2 cellular contexts compared by ENCODE assay signal in genomic region chr5:77832938-77833337, GRCh38.
TF ChIP-seq lines count a peak whose summit lies in the region.

No MANE protein-coding gene starts in this region.

TF ChIP-seq in GM23338, 12 proteins besides CTCF, POLR2A, EP300 and RAD21 (continued from another document):
- TF ChIP-seq REST (IDR thresholded peaks at IDR 0.05; ENCODE audit: unreplicated experiment) (no peak), JUNB (IDR thresholded peaks at IDR 0.05; ENCODE audit: unreplicated experiment) (no peak), EZH2phosphoT487 (IDR thresholded peaks at IDR 0.05; ENCODE audit: unreplicated experiment) (no peak), ETS1 (IDR thresholded peaks at IDR 0.05) (no peak)
- TF ChIP-seq, protein P1, sequence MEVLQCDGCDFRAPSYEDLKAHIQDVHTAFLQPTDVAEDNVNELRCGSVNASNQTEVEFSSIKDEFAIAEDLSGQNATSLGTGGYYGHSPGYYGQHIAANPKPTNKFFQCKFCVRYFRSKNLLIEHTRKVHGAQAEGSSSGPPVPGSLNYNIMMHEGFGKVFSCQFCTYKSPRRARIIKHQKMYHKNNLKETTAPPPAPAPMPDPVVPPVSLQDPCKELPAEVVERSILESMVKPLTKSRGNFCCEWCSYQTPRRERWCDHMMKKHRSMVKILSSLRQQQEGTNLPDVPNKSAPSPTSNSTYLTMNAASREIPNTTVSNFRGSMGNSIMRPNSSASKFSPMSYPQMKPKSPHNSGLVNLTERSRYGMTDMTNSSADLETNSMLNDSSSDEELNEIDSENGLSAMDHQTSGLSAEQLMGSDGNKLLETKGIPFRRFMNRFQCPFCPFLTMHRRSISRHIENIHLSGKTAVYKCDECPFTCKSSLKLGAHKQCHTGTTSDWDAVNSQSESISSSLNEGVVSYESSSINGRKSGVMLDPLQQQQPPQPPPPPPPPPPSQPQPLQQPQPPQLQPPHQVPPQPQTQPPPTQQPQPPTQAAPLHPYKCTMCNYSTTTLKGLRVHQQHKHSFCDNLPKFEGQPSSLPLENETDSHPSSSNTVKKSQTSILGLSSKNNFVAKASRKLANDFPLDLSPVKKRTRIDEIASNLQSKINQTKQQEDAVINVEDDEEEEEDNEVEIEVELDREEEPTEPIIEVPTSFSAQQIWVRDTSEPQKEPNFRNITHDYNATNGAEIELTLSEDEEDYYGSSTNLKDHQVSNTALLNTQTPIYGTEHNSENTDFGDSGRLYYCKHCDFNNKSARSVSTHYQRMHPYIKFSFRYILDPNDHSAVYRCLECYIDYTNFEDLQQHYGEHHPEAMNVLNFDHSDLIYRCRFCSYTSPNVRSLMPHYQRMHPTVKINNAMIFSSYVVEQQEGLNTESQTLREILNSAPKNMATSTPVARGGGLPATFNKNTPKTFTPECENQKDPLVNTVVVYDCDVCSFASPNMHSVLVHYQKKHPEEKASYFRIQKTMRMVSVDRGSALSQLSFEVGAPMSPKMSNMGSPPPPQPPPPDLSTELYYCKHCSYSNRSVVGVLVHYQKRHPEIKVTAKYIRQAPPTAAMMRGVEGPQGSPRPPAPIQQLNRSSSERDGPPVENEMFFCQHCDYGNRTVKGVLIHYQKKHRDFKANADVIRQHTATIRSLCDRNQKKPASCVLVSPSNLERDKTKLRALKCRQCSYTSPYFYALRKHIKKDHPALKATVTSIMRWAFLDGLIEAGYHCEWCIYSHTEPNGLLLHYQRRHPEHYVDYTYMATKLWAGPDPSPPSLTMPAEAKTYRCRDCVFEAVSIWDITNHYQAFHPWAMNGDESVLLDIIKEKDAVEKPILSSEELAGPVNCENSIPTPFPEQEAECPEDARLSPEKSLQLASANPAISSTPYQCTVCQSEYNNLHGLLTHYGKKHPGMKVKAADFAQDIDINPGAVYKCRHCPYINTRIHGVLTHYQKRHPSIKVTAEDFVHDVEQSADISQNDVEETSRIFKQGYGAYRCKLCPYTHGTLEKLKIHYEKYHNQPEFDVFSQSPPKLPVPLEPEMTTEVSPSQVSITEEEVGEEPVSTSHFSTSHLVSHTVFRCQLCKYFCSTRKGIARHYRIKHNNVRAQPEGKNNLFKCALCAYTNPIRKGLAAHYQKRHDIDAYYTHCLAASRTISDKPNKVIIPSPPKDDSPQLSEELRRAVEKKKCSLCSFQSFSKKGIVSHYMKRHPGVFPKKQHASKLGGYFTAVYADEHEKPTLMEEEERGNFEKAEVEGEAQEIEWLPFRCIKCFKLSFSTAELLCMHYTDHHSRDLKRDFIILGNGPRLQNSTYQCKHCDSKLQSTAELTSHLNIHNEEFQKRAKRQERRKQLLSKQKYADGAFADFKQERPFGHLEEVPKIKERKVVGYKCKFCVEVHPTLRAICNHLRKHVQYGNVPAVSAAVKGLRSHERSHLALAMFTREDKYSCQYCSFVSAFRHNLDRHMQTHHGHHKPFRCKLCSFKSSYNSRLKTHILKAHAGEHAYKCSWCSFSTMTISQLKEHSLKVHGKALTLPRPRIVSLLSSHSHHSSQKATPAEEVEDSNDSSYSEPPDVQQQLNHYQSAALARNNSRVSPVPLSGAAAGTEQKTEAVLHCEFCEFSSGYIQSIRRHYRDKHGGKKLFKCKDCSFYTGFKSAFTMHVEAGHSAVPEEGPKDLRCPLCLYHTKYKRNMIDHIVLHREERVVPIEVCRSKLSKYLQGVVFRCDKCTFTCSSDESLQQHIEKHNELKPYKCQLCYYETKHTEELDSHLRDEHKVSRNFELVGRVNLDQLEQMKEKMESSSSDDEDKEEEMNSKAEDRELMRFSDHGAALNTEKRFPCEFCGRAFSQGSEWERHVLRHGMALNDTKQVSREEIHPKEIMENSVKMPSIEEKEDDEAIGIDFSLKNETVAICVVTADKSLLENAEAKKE (CRISPR knock-in tag; IDR thresholded peaks at IDR 0.05) = no peak

TF ChIP-seq in WTC11, 78 proteins besides CTCF, POLR2A, EP300 and RAD21 (continued from another document):
- TF ChIP-seq, protein P2, sequence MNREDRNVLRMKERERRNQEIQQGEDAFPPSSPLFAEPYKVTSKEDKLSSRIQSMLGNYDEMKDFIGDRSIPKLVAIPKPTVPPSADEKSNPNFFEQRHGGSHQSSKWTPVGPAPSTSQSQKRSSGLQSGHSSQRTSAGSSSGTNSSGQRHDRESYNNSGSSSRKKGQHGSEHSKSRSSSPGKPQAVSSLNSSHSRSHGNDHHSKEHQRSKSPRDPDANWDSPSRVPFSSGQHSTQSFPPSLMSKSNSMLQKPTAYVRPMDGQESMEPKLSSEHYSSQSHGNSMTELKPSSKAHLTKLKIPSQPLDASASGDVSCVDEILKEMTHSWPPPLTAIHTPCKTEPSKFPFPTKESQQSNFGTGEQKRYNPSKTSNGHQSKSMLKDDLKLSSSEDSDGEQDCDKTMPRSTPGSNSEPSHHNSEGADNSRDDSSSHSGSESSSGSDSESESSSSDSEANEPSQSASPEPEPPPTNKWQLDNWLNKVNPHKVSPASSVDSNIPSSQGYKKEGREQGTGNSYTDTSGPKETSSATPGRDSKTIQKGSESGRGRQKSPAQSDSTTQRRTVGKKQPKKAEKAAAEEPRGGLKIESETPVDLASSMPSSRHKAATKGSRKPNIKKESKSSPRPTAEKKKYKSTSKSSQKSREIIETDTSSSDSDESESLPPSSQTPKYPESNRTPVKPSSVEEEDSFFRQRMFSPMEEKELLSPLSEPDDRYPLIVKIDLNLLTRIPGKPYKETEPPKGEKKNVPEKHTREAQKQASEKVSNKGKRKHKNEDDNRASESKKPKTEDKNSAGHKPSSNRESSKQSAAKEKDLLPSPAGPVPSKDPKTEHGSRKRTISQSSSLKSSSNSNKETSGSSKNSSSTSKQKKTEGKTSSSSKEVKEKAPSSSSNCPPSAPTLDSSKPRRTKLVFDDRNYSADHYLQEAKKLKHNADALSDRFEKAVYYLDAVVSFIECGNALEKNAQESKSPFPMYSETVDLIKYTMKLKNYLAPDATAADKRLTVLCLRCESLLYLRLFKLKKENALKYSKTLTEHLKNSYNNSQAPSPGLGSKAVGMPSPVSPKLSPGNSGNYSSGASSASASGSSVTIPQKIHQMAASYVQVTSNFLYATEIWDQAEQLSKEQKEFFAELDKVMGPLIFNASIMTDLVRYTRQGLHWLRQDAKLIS (CRISPR knock-in tag; IDR thresholded peaks at IDR 0.05; ENCODE audit: borderline replicate concordance) = no peak
- TF ChIP-seq ZSCAN18 (CRISPR knock-in tag; IDR thresholded peaks at IDR 0.05) (no peak), E2F4 (CRISPR knock-in tag; IDR thresholded peaks at IDR 0.05; ENCODE audit: borderline replicate concordance, low read depth) (no peak), ETV6 (CRISPR knock-in tag; IDR thresholded peaks at IDR 0.05) (no peak), ATF6 (CRISPR knock-in tag; IDR thresholded peaks at IDR 0.05) (no peak), KAT7 (CRISPR knock-in tag; IDR thresholded peaks at IDR 0.05; ENCODE audit: borderline replicate concordance) (no peak), IRF1 (CRISPR knock-in tag; IDR thresholded peaks at IDR 0.05) (no peak), RELA (CRISPR knock-in tag; IDR thresholded peaks at IDR 0.05; ENCODE audit: borderline replicate concordance) (no peak), ZNF425 (CRISPR knock-in tag; conservative IDR thresholded peaks at IDR 0.05) (no peak), FOXJ3 (CRISPR knock-in tag; IDR thresholded peaks at IDR 0.05; ENCODE audit: borderline replicate concordance) (no peak), ZBTB43 (CRISPR knock-in tag; IDR thresholded peaks at IDR 0.05) (no peak)
- TF ChIP-seq, protein P3, sequence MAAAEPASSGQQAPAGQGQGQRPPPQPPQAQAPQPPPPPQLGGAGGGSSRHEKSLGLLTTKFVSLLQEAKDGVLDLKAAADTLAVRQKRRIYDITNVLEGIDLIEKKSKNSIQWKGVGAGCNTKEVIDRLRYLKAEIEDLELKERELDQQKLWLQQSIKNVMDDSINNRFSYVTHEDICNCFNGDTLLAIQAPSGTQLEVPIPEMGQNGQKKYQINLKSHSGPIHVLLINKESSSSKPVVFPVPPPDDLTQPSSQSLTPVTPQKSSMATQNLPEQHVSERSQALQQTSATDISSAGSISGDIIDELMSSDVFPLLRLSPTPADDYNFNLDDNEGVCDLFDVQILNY (CRISPR knock-in tag; IDR thresholded peaks at IDR 0.05) = no peak
TF ChIP-seq in WTC11: peak in this region for 0.
